In the genomic region with DNA sequence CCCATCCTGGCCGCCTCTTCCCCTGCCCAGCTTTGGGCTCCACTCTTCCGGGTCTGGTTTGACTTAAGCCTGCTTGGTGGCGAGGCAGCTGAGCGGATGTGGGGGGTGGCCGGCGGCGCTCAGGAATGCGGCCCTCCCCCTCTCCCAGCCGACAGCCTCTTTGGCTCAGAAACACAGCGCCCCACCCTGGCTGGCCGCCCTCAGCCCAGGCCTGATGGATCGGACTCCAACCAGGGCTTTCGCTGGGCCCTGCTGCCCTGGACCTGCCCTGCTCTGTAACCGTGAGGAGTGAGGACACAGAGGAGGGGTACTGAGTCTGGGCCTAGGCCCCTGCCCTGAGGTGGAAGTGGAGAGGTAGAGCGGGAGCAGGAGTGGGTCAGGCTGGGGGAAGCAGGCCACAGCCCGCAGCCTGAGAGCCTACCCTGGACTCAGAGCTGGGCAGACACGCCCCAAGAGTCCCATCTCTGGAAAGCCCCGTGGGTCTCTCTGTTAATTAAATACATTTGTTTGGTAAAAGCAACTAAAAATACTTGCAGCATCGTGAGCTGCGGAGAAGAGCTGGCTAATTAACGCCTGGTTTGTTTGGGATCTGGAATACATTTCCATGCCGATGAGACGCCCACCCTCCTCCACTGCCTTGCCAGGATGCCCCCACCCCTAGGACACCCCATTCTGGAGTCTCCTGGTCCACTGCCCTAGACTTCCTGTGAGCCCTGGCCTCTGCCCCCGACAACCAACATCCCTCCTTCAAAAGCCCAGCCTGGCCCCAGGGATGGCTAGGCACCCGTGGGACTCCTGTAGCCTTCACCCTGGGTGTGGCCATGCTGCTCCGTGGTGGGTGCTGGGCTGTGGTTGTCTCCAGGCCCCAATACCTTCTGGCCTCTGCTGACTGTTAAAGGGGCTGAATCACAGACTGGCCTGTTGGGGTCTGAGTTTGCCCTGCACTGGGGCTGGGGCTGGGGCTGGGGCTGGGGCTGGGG, we compare ENCODE assay signal across 8 cellular contexts. TPM values are rescaled to one million over a fixed set of nuclear protein-coding genes. Genes with fewer than 3 reads are reported as not detected.
DNase-seq lines count a peak whose midpoint lies in the region; ATAC-seq and TF ChIP-seq lines count a peak whose summit lies in the region.

No MANE protein-coding gene starts in this region.

- H3K9ac ChIP-seq in trophoblast cell (ENCODE audit: low read length), result peak overlapping the region; percentile 6

- peak overlapping the region; percentile 61 for H3K27ac ChIP-seq in WERI-Rb-1
- H3K27ac ChIP-seq in trophoblast cell (ENCODE audit: low read depth, low read length), result peak overlapping the region; percentile 24

- peaks cover 19% of the 10 kb centered on the region in 2 experiments for H3K4me1 ChIP-seq in trophoblast cell (ENCODE audit: control insufficient read depth in 1 of 2, insufficient read depth in 2 of 2, low read length in 2 of 2)

- no peak overlapping the region for H3K27ac Mint-ChIP-seq in glutamatergic neuron (ENCODE audit: unreplicated experiment)

- peaks cover 12% of the 10 kb centered on the region for H3K9me3 Mint-ChIP-seq in glutamatergic neuron (ENCODE audit: unreplicated experiment)

- H3K4me1 Mint-ChIP-seq in glutamatergic neuron (ENCODE audit: low read depth, unreplicated experiment), result peaks cover 22% of the 10 kb centered on the region

- peak overlapping the region; percentile 35 for H3K4ac ChIP-seq in trophoblast cell (ENCODE audit: low read depth, low read length)

- H2BK120ac ChIP-seq in trophoblast cell (ENCODE audit: insufficient read depth, low read length, poor library complexity), result peak overlapping the region; percentile 45

- TF ChIP-seq CTCF in WERI-Rb-1 (IDR thresholded peaks at IDR 0.05; ENCODE audit: low read depth, low read length) (peak; percentile 82), glutamatergic neuron (IDR thresholded peaks at IDR 0.05; ENCODE audit: partially characterized antibody, unreplicated experiment) (no peak)

- peaks cover 2% of the 10 kb centered on the region for H3K79me2 ChIP-seq in trophoblast cell (ENCODE audit: control insufficient read depth, insufficient read depth, low read length, poor library complexity)

- H4K91ac ChIP-seq in trophoblast cell (ENCODE audit: low read depth, low read length), result peak overlapping the region; percentile 62

- peak overlapping the region; percentile 73 for H4K12ac ChIP-seq in trophoblast cell (ENCODE audit: low read depth, low read length)

- H2AFZ ChIP-seq in trophoblast cell (ENCODE audit: insufficient read depth, low read length, poor library complexity), result peak overlapping the region; percentile 61

- H3K79me1 ChIP-seq in trophoblast cell (ENCODE audit: low read length), result peaks cover 5% of the 10 kb centered on the region

- H3K9me3 ChIP-seq in WERI-Rb-1 (ENCODE audit: severe bottlenecking) (no peaks in the 10 kb centered on the region), trophoblast cell (ENCODE audit: insufficient read depth, low read depth, low read length) (no peaks in the 10 kb centered on the region)

- H2BK12ac ChIP-seq in trophoblast cell (ENCODE audit: low read length), result peak overlapping the region; percentile 81

- H4K8ac ChIP-seq in trophoblast cell (ENCODE audit: low read depth, low read length), result peak overlapping the region; percentile 80

- H3K27me3 Mint-ChIP-seq in glutamatergic neuron (ENCODE audit: unreplicated experiment), result peaks cover 18% of the 10 kb centered on the region

- ATAC-seq in GM18907 (IDR thresholded peaks at IDR 0.05; ENCODE audit: unreplicated experiment) (no peak), HG03039 (IDR thresholded peaks at IDR 0.05; ENCODE audit: unreplicated experiment) (no peak)

- H3K4me3 ChIP-seq in WERI-Rb-1 (ENCODE audit: low read depth, low read length) (no peak overlapping the region), trophoblast cell (ENCODE audit: low read depth, low read length) (no peak overlapping the region)

- no CpG with 5 or more reads among the region's 26 CpGs for WGBS in trophoblast cell (ENCODE audit: extremely low coverage, insufficient coverage, insufficient read length)

- peak overlapping the region; percentile 50 for H3K18ac ChIP-seq in trophoblast cell (ENCODE audit: low read length)

- H3K4me2 ChIP-seq in trophoblast cell (ENCODE audit: low read length), result peak overlapping the region; percentile 11

- peak overlapping the region; percentile 82 for H2AK5ac ChIP-seq in trophoblast cell (ENCODE audit: low read length)

- no peaks in the 10 kb centered on the region for H3K27me3 ChIP-seq in WERI-Rb-1 (ENCODE audit: insufficient read depth, low read depth, severe bottlenecking)
- H3K27me3 ChIP-seq in trophoblast cell (ENCODE audit: insufficient read depth, low read length), result no peaks in the 10 kb centered on the region

- peak overlapping the region; percentile 63 for H3K14ac ChIP-seq in trophoblast cell (ENCODE audit: low read length)

- no peak overlapping the region for H3K4me3 Mint-ChIP-seq in glutamatergic neuron (ENCODE audit: unreplicated experiment)

- H2BK5ac ChIP-seq in trophoblast cell (ENCODE audit: low read depth, low read length, poor library complexity), result peak overlapping the region; percentile 60

- DNase-seq in ELR (ENCODE audit: low read depth), result peak; percentile 92
- peak; percentile 90 for DNase-seq in WERI-Rb-1
- DNase-seq in glutamatergic neuron, result peak; percentile 61
- DNase-seq in trophoblast cell, result no peak
- DNase-seq in NCI-H1436 (lab: John Stamatoyannopoulos, UW), result no peak
- DNase-seq in activated CD8-positive, alpha-beta memory T cell treated with anti-CD3 and anti-CD28 coated beads, Interleukin-2, amount 50 U/mL, for 4 hours, result no peak

- H3K23ac ChIP-seq in trophoblast cell (ENCODE audit: low read length), result no peak overlapping the region

- peaks cover 28% of the 10 kb centered on the region for H3K36me3 ChIP-seq in WERI-Rb-1
- H3K36me3 ChIP-seq in trophoblast cell (ENCODE audit: control insufficient read depth in 1 of 2, insufficient read depth in 2 of 2, low read length in 2 of 2), result peaks cover 22 to 30% of the 10 kb centered on the region in 2 experiments

- H3K36me3 Mint-ChIP-seq in glutamatergic neuron (ENCODE audit: unreplicated experiment), result no peaks in the 10 kb centered on the region

RNA-seq across cellular contexts. Expression of a gene that starts 19.6 kb away (rescaled TPM):
- total RNA-seq in glutamatergic neuron (ENCODE audit: unreplicated experiment), result 110 TPM
- 32.2 and 33.7 TPM in 2 replicates for polyA plus RNA-seq in trophoblast cell (2013)

Comparison
In these comparisons a context has a peak if more than half of its experiments do, and no peak if none do; other contexts are left out.
1. DNase-seq: peak in ELR (single experiment), WERI-Rb-1 (single experiment) and glutamatergic neuron (single experiment); none in trophoblast cell (0 of 2), NCI-H1436 (single experiment) and activated CD8-positive, alpha-beta memory T cell treated with anti-CD3 and anti-CD28 coated beads, Interleukin-2, amount 50 U/mL, for 4 hours (single experiment).